Comparison of ENCODE assay signal across 8 cellular contexts in genomic region chr10:103678104-103678526, GRCh38.
DNase-seq lines count a peak whose midpoint lies in the region; ATAC-seq and TF ChIP-seq lines count a peak whose summit lies in the region.

No MANE protein-coding gene starts in this region.

- ATAC-seq in GM19324 (IDR thresholded peaks at IDR 0.05; ENCODE audit: low FRiP score, unreplicated experiment) (peak; percentile 41), HG03520 (IDR thresholded peaks at IDR 0.05; ENCODE audit: unreplicated experiment) (peak; percentile 69), memory B cell (ENCODE audit: low read depth) (peak; percentile 94)

- POLR2A ChIA-PET in activated CD4-positive, alpha-beta T cell treated with anti-CD3 and anti-CD28 coated beads, Interleukin-2, amount 10 ng/mL, durations not matched to agents 7 days and 5 days (lab: Charles Lee): no interaction called here

- H3K4me3 Mint-ChIP-seq in activated CD4-positive, alpha-beta T cell treated with anti-CD3 and anti-CD28 coated beads, Interleukin-2, amount 10 ng/mL, durations not matched to agents 7 days and 5 days: peak overlapping the region; percentile 72
- H3K4me3 Mint-ChIP-seq in memory B cell: peak overlapping the region; percentile 73

- H3K36me3 Mint-ChIP-seq in activated CD4-positive, alpha-beta T cell treated with anti-CD3 and anti-CD28 coated beads, Interleukin-2, amount 10 ng/mL, durations not matched to agents 7 days and 5 days (ENCODE audit: low read depth): no peaks in the 10 kb centered on the region
- no peaks in the 10 kb centered on the region for H3K36me3 Mint-ChIP-seq in memory B cell

- H3K27ac Mint-ChIP-seq in activated CD4-positive, alpha-beta T cell treated with anti-CD3 and anti-CD28 coated beads, Interleukin-2, amount 10 ng/mL, durations not matched to agents 7 days and 5 days: peak overlapping the region; percentile 92
- H3K27ac Mint-ChIP-seq in memory B cell: peak overlapping the region; percentile 94

- CTCF ChIA-PET in activated CD4-positive, alpha-beta T cell treated with anti-CD3 and anti-CD28 coated beads, Interleukin-2, amount 10 ng/mL, durations not matched to agents 7 days and 5 days (lab: Charles Lee): interaction anchor here (0.6 to 1.7 kb wide), 5 partner anchors 8 to 668 kb away, joined by 3 to 7 read pairs (median 4); no protein-coding TSS in a partner anchor

- in situ Hi-C loops in KBM-7 (cut with MboI; ENCODE audit: low pct_unique_long_range_greater_than_20kb, low sequenced_read_pairs): no loop called here

- peaks cover 13% of the 10 kb centered on the region for H3K4me1 Mint-ChIP-seq in activated CD4-positive, alpha-beta T cell treated with anti-CD3 and anti-CD28 coated beads, Interleukin-2, amount 10 ng/mL, durations not matched to agents 7 days and 5 days
- H3K4me1 Mint-ChIP-seq in memory B cell: peaks cover 20% of the 10 kb centered on the region

- peak overlapping the region; percentile 56 for H3K4me3 ChIP-seq in AG09309 (ENCODE audit: control insufficient read depth, low read depth, low read length)

- H3K27me3 Mint-ChIP-seq in activated CD4-positive, alpha-beta T cell treated with anti-CD3 and anti-CD28 coated beads, Interleukin-2, amount 10 ng/mL, durations not matched to agents 7 days and 5 days: no peaks in the 10 kb centered on the region
- no peaks in the 10 kb centered on the region for H3K27me3 Mint-ChIP-seq in memory B cell

- H3K9me3 Mint-ChIP-seq in activated CD4-positive, alpha-beta T cell treated with anti-CD3 and anti-CD28 coated beads, Interleukin-2, amount 10 ng/mL, durations not matched to agents 7 days and 5 days: no peaks in the 10 kb centered on the region
- no peaks in the 10 kb centered on the region for H3K9me3 Mint-ChIP-seq in memory B cell

- peak; percentile 98 for DNase-seq in AG09309 (ENCODE audit: low read depth)
- peak; percentile 87 for DNase-seq in activated CD4-positive, alpha-beta T cell treated with anti-CD3 and anti-CD28 coated beads, Interleukin-2, amount 10 ng/mL, durations not matched to agents 7 days and 5 days
- peak; percentile 74 to 80 for DNase-seq in dermis microvascular lymphatic vessel endothelial cell (ENCODE audit: low read depth in 2 of 2)
- peak; percentile 79 to 91 for DNase-seq in memory B cell (ENCODE audit: low spot score in 2 of 2)
- DNase-seq in stimulated activated CD8-positive, alpha-beta memory T cell treated with anti-CD3 and anti-CD28 coated beads, Interleukin-12 subunit alpha, Interleukin-12 subunit beta, amount 100 ng/mL, for 24 hours (ENCODE audit: extremely low read depth): peak; percentile 61
- no peak for DNase-seq in KBM-7

- no peak for TF ChIP-seq CTCF in AG09309 (IDR thresholded peaks at IDR 0.05; ENCODE audit: control insufficient read depth, insufficient read depth, low read depth, low read length, missing control alignments)

Comparison
In these comparisons a context has a peak if more than half of its experiments do, and no peak if none do; other contexts are left out.
1. ATAC-seq: peak in every context shown above with its lines; median percentile 94 in memory B cell; 69 in HG03520; 41 in GM19324.